9 cellular contexts compared by ENCODE assay signal in the genomic region with DNA sequence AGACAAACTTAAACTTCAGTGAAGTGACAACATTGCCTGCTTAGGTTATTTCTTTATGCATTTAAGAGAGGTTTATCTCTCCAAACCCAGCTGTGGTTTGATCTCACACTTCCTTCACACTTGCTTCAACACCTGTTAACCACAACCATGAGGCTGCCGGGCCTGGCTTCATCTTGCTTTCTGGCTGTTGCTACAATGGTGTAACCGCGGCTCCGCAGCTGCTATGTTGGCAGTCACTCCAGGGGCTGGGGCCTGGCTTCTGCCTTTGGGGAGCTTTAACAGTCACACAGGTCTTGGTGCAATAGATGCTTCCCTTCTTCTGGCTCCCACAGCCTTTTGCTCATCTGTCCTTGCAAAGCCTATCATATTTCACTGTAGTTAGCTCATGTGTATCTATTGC.
DNase-seq lines count a peak whose midpoint lies in the region; ATAC-seq and TF ChIP-seq lines count a peak whose summit lies in the region.
"Had no signal": no experiment of that assay in that cellular context is flagged by ENCODE, and none has a peak within 500 bp of the region (broad histone marks: within the 10 kb centered on the region; RNA-seq: fewer than 3 reads in every experiment).

No MANE protein-coding gene starts in this region.

- H3K27me3 ChIP-seq in heart right ventricle (peaks cover 0 to 3% (median 0%) of the 10 kb centered on the region in 7 donors), endodermal cell (ENCODE audit: control insufficient read depth, insufficient read depth, low read length, poor library complexity, severe bottlenecking) (no peaks in the 10 kb centered on the region)
- H3K27me3 ChIP-seq: SJSA1 had no signal

- no peak overlapping the region for H3K9ac ChIP-seq in endodermal cell (ENCODE audit: extremely low read depth, low read length, poor library complexity, severe bottlenecking)

- H3K36me3 ChIP-seq in heart right ventricle = no peaks in the 10 kb centered on the region
- no peaks in the 10 kb centered on the region for H3K36me3 ChIP-seq in endodermal cell (ENCODE audit: control insufficient read depth, insufficient read depth, low read length)
- H3K36me3 ChIP-seq: SJSA1 had no signal

- CTCF ChIA-PET in HEK293T (lab: Yijun Ruan, JAX) = no interaction called here

- no peak for TF ChIP-seq CTCF in heart right ventricle (IDR thresholded peaks at IDR 0.05)
- TF ChIP-seq CTCF in endodermal cell (conservative IDR thresholded peaks at IDR 0.05) = no peak

- peaks cover 33% of the 10 kb centered on the region for H3K9me3 Mint-ChIP-seq in endodermal cell
- H3K9me3 Mint-ChIP-seq in stimulated activated naive CD8-positive, alpha-beta T cell treated with anti-CD3 and anti-CD28 coated beads, Interleukin-15, amount 100 ng/mL, for 72 hours = peaks cover 2 to 3% of the 10 kb centered on the region in 2 donors

- POLR2A ChIA-PET in HEK293T (lab: Yijun Ruan, JAX) = no interaction called here

- H3K27ac Mint-ChIP-seq in endodermal cell = no peak overlapping the region
- no peak overlapping the region for H3K27ac Mint-ChIP-seq in stimulated activated naive CD8-positive, alpha-beta T cell treated with anti-CD3 and anti-CD28 coated beads, Interleukin-15, amount 100 ng/mL, for 72 hours

- 44 to 49% methylated on average over 4 of the region's 4 CpGs for WGBS in heart right ventricle, 2 donors
- WGBS in endodermal cell (ENCODE audit: insufficient coverage in 1 of 2, insufficient read length in 1 of 2), 2 experiments = 66 to 72% methylated on average over 4 of the region's 4 CpGs

- H3K36me3 Mint-ChIP-seq in endodermal cell (ENCODE audit: low read depth) = no peaks in the 10 kb centered on the region

- H3K4me3 ChIP-seq in heart right ventricle = no peak overlapping the region
- no peak overlapping the region for H3K4me3 ChIP-seq in endodermal cell (ENCODE audit: low read length)
- H3K4me3 ChIP-seq: SJSA1 had no signal

- no peak for ATAC-seq in Right ventricle myocardium superior (ENCODE audit: poor library complexity)
- no peak for ATAC-seq in heart right ventricle
- ATAC-seq in stimulated activated naive CD8-positive, alpha-beta T cell treated with anti-CD3 and anti-CD28 coated beads, Interleukin-15, amount 100 ng/mL, for 72 hours = peak; percentile 85
- ATAC-seq in GM19452 (IDR thresholded peaks at IDR 0.05; ENCODE audit: unreplicated experiment) = no peak
- no peak for ATAC-seq in HG03378 (IDR thresholded peaks at IDR 0.05; ENCODE audit: unreplicated experiment)

- H3K4me1 Mint-ChIP-seq in endodermal cell = peaks cover 18% of the 10 kb centered on the region
- H3K4me1 Mint-ChIP-seq in stimulated activated naive CD8-positive, alpha-beta T cell treated with anti-CD3 and anti-CD28 coated beads, Interleukin-15, amount 100 ng/mL, for 72 hours = peaks cover 12% of the 10 kb centered on the region

- no peak overlapping the region for H3K4me3 Mint-ChIP-seq in endodermal cell
- no peak overlapping the region for H3K4me3 Mint-ChIP-seq in stimulated activated naive CD8-positive, alpha-beta T cell treated with anti-CD3 and anti-CD28 coated beads, Interleukin-15, amount 100 ng/mL, for 72 hours

- H3K9me3 ChIP-seq in heart right ventricle = no peaks in the 10 kb centered on the region
- peaks cover 6% of the 10 kb centered on the region for H3K9me3 ChIP-seq in endodermal cell (ENCODE audit: control insufficient read depth, low read length)
- H3K9me3 ChIP-seq: SJSA1 had no signal

- H3K4me1 ChIP-seq in heart right ventricle (no peaks in the 10 kb centered on the region), endodermal cell (ENCODE audit: control insufficient read depth, insufficient read depth, low read length) (no peaks in the 10 kb centered on the region)
- H3K4me1 ChIP-seq: SJSA1 had no signal

- intact Hi-C loops in Right ventricle myocardium superior (cut with DNase I) (no loop called here), heart right ventricle (cut with DNase I) (no loop called here)

- no peak overlapping the region for H3K27ac ChIP-seq in heart right ventricle
- H3K27ac ChIP-seq in endodermal cell (ENCODE audit: low read depth, low read length) = no peak overlapping the region
- H3K27ac ChIP-seq: SJSA1 had no signal

- peaks cover 1% of the 10 kb centered on the region for H3K27me3 Mint-ChIP-seq in endodermal cell (ENCODE audit: insufficient read depth)
- peaks cover 8% of the 10 kb centered on the region for H3K27me3 Mint-ChIP-seq in stimulated activated naive CD8-positive, alpha-beta T cell treated with anti-CD3 and anti-CD28 coated beads, Interleukin-15, amount 100 ng/mL, for 72 hours

- peak; percentile 49 for DNase-seq in Right ventricle myocardium superior
- no peak for DNase-seq in heart right ventricle
- DNase-seq in activated CD4-positive, alpha-beta T cell treated with anti-CD3 and anti-CD28 coated beads, Interleukin-2, amount 50 U/mL, for 1 hour = peak; percentile 11
- DNase-seq in endodermal cell = peak; percentile 74
- DNase-seq in stimulated activated naive CD8-positive, alpha-beta T cell treated with anti-CD3 and anti-CD28 coated beads, Interleukin-15, amount 100 ng/mL, for 72 hours = peak; percentile 38 to 45
- no peak for DNase-seq in HEK293T (ENCODE audit: extremely low spot score)

TF ChIP-seq in HEK293T, 16 proteins besides CTCF, POLR2A, EP300 and RAD21:
- no peak for TF ChIP-seq CTBP1 (IDR thresholded peaks at IDR 0.05; ENCODE audit: borderline replicate concordance)
- no peak for TF ChIP-seq FOXA1 (IDR thresholded peaks at IDR 0.05)
- no peak for TF ChIP-seq HDGF (IDR thresholded peaks at IDR 0.05; ENCODE audit: borderline replicate concordance)
- no peak for TF ChIP-seq L3MBTL2 (conservative IDR thresholded peaks at IDR 0.05)
- TF ChIP-seq LEF1 (IDR thresholded peaks at IDR 0.05; ENCODE audit: borderline replicate concordance) = no peak
- no peak for TF ChIP-seq ELF4 (IDR thresholded peaks at IDR 0.05)
- no peak for TF ChIP-seq BHLHE40 (IDR thresholded peaks at IDR 0.05; ENCODE audit: borderline replicate concordance)
- TF ChIP-seq, protein P1, sequence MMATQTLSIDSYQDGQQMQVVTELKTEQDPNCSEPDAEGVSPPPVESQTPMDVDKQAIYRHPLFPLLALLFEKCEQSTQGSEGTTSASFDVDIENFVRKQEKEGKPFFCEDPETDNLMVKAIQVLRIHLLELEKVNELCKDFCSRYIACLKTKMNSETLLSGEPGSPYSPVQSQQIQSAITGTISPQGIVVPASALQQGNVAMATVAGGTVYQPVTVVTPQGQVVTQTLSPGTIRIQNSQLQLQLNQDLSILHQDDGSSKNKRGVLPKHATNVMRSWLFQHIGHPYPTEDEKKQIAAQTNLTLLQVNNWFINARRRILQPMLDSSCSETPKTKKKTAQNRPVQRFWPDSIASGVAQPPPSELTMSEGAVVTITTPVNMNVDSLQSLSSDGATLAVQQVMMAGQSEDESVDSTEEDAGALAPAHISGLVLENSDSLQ (IDR thresholded peaks at IDR 0.05) = no peak
- TF ChIP-seq ARNT (IDR thresholded peaks at IDR 0.05) = no peak
- no peak for TF ChIP-seq ZNF384 (IDR thresholded peaks at IDR 0.05)
- TF ChIP-seq FOXK2 (IDR thresholded peaks at IDR 0.05) = no peak
- no peak for TF ChIP-seq FOXM1 (IDR thresholded peaks at IDR 0.05; ENCODE audit: borderline replicate concordance)
- TF ChIP-seq NFRKB (IDR thresholded peaks at IDR 0.05) = no peak
- no peak for TF ChIP-seq TARDBP (IDR thresholded peaks at IDR 0.05)
TF ChIP-seq in HEK293T: peak in this region for 0.

Comparison
In these comparisons a context has a peak if more than half of its experiments do, and no peak if none do; other contexts are left out.
1. DNase-seq: peak in Right ventricle myocardium superior (single experiment), activated CD4-positive, alpha-beta T cell treated with anti-CD3 and anti-CD28 coated beads, Interleukin-2, amount 50 U/mL, for 1 hour (single experiment), endodermal cell (single experiment) and stimulated activated naive CD8-positive, alpha-beta T cell treated with anti-CD3 and anti-CD28 coated beads, Interleukin-15, amount 100 ng/mL, for 72 hours (2 of 2); none in heart right ventricle (0 of 2) and HEK293T (single experiment).